20 cellular contexts compared by ENCODE assay signal in the genomic region with DNA sequence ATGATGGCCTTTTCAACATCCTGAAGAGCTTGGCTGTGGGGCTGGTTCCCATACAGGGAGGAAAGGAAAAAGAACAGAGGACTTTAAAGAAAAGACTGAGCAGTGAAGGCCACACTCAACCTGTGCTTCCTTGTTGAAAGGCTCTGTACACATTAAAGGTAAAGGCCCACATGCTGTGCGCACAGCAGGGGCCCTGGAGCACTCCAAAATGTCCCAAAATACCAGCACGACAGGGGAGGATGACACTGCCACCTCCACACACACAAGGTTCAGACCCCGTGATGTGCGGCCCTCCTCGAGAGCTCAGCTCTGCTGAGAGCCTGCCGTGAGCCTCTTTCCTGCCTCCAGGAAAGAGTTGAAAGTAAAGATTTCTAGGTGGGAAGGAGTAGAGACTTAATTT.
"Had no signal": no experiment of that assay in that cellular context is flagged by ENCODE, and none has a peak within 500 bp of the region (broad histone marks: within the 10 kb centered on the region; RNA-seq: fewer than 3 reads in every experiment).

No MANE protein-coding gene starts in this region.

- H3K9me3 Mint-ChIP-seq: activated CD4-positive, alpha-beta T cell treated with anti-CD3 and anti-CD28 coated beads, Interleukin-2, amount 10 ng/mL, durations not matched to agents 7 days and 5 days; activated CD8-positive, alpha-beta T cell treated with anti-CD3 and anti-CD28 coated beads for 36 hours; activated naive CD4-positive, alpha-beta T cell treated with anti-CD3 and anti-CD28 coated beads, Interleukin-2, amount 10 ng/mL, durations not matched to agents 7 days and 5 days; naive thymus-derived CD4-positive, alpha-beta T cell; neural crest cell; stimulated activated effector memory CD8-positive, alpha-beta T cell treated with anti-CD3 and anti-CD28 coated beads, Interleukin-12 subunit alpha, Interleukin-12 subunit beta, amount 100 ng/mL, for 72 hours; stimulated activated naive CD8-positive, alpha-beta T cell treated with anti-CD3 and anti-CD28 coated beads, Interleukin-15, amount 100 ng/mL, for 72 hours had no signal

- H3K4me3 ChIP-seq: left lung, lung, transverse colon, uterus had no signal

- H3K9me3 ChIP-seq: left lung, transverse colon, uterus had no signal

- DNase-seq: activated CD4-positive, alpha-beta T cell treated with anti-CD3 and anti-CD28 coated beads, Interleukin-2, amount 10 ng/mL, durations not matched to agents 7 days and 5 days; activated CD4-positive, CD25-positive, alpha-beta regulatory T cell treated with anti-CD3 and anti-CD28 coated beads, Interleukin-2, amount 50 U/mL, for 72 hours; activated CD8-positive, alpha-beta memory T cell treated with anti-CD3 and anti-CD28 coated beads, Interleukin-2, amount 10 ng/mL, durations not matched to agents 7 days and 5 days; activated CD8-positive, alpha-beta T cell treated with anti-CD3 and anti-CD28 coated beads for 36 hours; activated effector memory CD4-positive, alpha-beta T cell treated with anti-CD3 and anti-CD28 coated beads, Interleukin-2, amount 50 U/mL, for 16 hours; activated naive CD4-positive, alpha-beta T cell treated with anti-CD3 and anti-CD28 coated beads, Interleukin-2, amount 10 ng/mL, durations not matched to agents 7 days and 5 days; activated T-cell treated with anti-CD3 and anti-CD28 coated beads for 4 hours; kidney glomerular epithelial cell; left lung; naive thymus-derived CD4-positive, alpha-beta T cell; small intestine; stimulated activated CD4-positive, alpha-beta T cell treated with anti-CD3 and anti-CD28 coated beads, Interleukin-2, amount 100 ng/mL, for 24 hours; stimulated activated naive CD8-positive, alpha-beta T cell treated with anti-CD3 and anti-CD28 coated beads, Interleukin-15, amount 100 ng/mL, for 72 hours; transverse colon; uterus had no signal

- H3K4me1 ChIP-seq: left lung, transverse colon, uterus had no signal

- H3K4me3 Mint-ChIP-seq: activated CD4-positive, alpha-beta T cell treated with anti-CD3 and anti-CD28 coated beads, Interleukin-2, amount 10 ng/mL, durations not matched to agents 7 days and 5 days; activated CD8-positive, alpha-beta memory T cell treated with anti-CD3 and anti-CD28 coated beads, Interleukin-2, amount 10 ng/mL, durations not matched to agents 7 days and 5 days; activated CD8-positive, alpha-beta T cell treated with anti-CD3 and anti-CD28 coated beads for 36 hours; activated naive CD4-positive, alpha-beta T cell treated with anti-CD3 and anti-CD28 coated beads, Interleukin-2, amount 10 ng/mL, durations not matched to agents 7 days and 5 days; naive thymus-derived CD4-positive, alpha-beta T cell; neural crest cell; stimulated activated effector memory CD8-positive, alpha-beta T cell treated with anti-CD3 and anti-CD28 coated beads, Interleukin-12 subunit alpha, Interleukin-12 subunit beta, amount 100 ng/mL, for 72 hours; stimulated activated naive CD8-positive, alpha-beta T cell treated with anti-CD3 and anti-CD28 coated beads, Interleukin-15, amount 100 ng/mL, for 72 hours had no signal

- H3K36me3 ChIP-seq: transverse colon, uterus had no signal

- ATAC-seq: activated CD8-positive, alpha-beta memory T cell treated with anti-CD3 and anti-CD28 coated beads, Interleukin-2, amount 10 ng/mL, durations not matched to agents 7 days and 5 days; activated CD8-positive, alpha-beta T cell treated with anti-CD3 and anti-CD28 coated beads for 36 hours; left lung; naive thymus-derived CD4-positive, alpha-beta T cell; sciatic nerve; stimulated activated effector memory CD8-positive, alpha-beta T cell treated with anti-CD3 and anti-CD28 coated beads, Interleukin-12 subunit alpha, Interleukin-12 subunit beta, amount 100 ng/mL, for 72 hours; stimulated activated naive CD8-positive, alpha-beta T cell treated with anti-CD3 and anti-CD28 coated beads, Interleukin-15, amount 100 ng/mL, for 72 hours had no signal

- H3K27ac Mint-ChIP-seq: activated CD4-positive, alpha-beta T cell treated with anti-CD3 and anti-CD28 coated beads, Interleukin-2, amount 10 ng/mL, durations not matched to agents 7 days and 5 days; activated CD8-positive, alpha-beta memory T cell treated with anti-CD3 and anti-CD28 coated beads, Interleukin-2, amount 10 ng/mL, durations not matched to agents 7 days and 5 days; activated CD8-positive, alpha-beta T cell treated with anti-CD3 and anti-CD28 coated beads for 36 hours; naive thymus-derived CD4-positive, alpha-beta T cell; stimulated activated effector memory CD8-positive, alpha-beta T cell treated with anti-CD3 and anti-CD28 coated beads, Interleukin-12 subunit alpha, Interleukin-12 subunit beta, amount 100 ng/mL, for 72 hours; stimulated activated naive CD8-positive, alpha-beta T cell treated with anti-CD3 and anti-CD28 coated beads, Interleukin-15, amount 100 ng/mL, for 72 hours had no signal

- H3K27me3 Mint-ChIP-seq: activated CD4-positive, alpha-beta T cell treated with anti-CD3 and anti-CD28 coated beads, Interleukin-2, amount 10 ng/mL, durations not matched to agents 7 days and 5 days; activated CD8-positive, alpha-beta memory T cell treated with anti-CD3 and anti-CD28 coated beads, Interleukin-2, amount 10 ng/mL, durations not matched to agents 7 days and 5 days; activated CD8-positive, alpha-beta T cell treated with anti-CD3 and anti-CD28 coated beads for 36 hours; activated naive CD4-positive, alpha-beta T cell treated with anti-CD3 and anti-CD28 coated beads, Interleukin-2, amount 10 ng/mL, durations not matched to agents 7 days and 5 days; naive thymus-derived CD4-positive, alpha-beta T cell; stimulated activated naive CD8-positive, alpha-beta T cell treated with anti-CD3 and anti-CD28 coated beads, Interleukin-15, amount 100 ng/mL, for 72 hours had no signal

- H3K27ac ChIP-seq: left lung, transverse colon, uterus, VCaP had no signal

- H3K27me3 ChIP-seq: left lung, transverse colon, uterus had no signal
